ENCODE assay signal across 9 cellular contexts in the genomic region with DNA sequence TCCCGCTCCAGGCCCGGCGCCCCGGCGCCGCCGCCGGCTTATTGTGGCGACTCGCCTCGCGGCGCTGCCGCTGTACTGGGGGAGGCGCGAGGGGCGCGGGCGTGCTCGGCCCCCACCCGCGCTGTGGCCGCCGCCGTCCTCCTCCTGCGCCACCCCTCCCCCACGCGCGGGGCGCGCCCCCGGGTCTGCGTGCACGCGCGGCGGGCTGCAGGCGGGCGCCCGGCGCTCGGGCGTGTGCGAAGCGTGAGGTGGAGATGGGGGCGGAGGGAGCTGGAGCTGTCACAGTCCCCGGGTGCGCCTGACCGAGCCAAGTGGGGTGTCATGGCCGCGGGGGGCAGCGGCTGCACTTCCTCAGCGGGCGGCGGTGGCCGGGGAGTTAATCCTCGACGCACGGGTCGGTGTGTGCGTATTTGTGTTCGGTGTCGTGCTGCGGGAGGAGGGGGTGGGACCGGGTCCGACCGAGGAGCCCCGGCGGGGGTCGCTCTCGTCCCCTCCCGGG. TPM values are rescaled to one million over a fixed set of nuclear protein-coding genes. Genes with fewer than 3 reads are reported as not detected.
A peak's percentile ranks its signal among the peaks of the same experiment; 100 is the strongest.
DNase-seq lines count a peak whose midpoint lies in the region; ATAC-seq, FAIRE-seq and TF ChIP-seq lines count a peak whose summit lies in the region.
"Had no signal": no experiment of that assay in that cellular context is flagged by ENCODE, and none has a peak within 500 bp of the region (broad histone marks: within the 10 kb centered on the region; RNA-seq: fewer than 3 reads in every experiment).

No MANE protein-coding gene starts in this region.

- H3K4me1 ChIP-seq in spleen, result peaks cover 34 to 75% (median 62%) of the 10 kb centered on the region in 6 donors

- intact Hi-C loops in spleen (cut with DNase I; ENCODE audit: low total_unique reads), result loop anchor here (5.0 kb wide), 1 partner anchor 190 kb away; no protein-coding TSS in a partner anchor

- TF ChIP-seq CTCF in WERI-Rb-1 (IDR thresholded peaks at IDR 0.05; ENCODE audit: low read depth, low read length), result no peak
- TF ChIP-seq CTCF in bronchial epithelial cell (IDR thresholded peaks at IDR 0.05; ENCODE audit: insufficient read depth, low read length, severe bottlenecking), result no peak
- no peak for TF ChIP-seq CTCF in spleen (IDR thresholded peaks at IDR 0.05 in 8 of 11, conservative IDR thresholded peaks at IDR 0.05 in 3 of 11)

- peak; percentile 20 to 53 for DNase-seq in NCI-H187 (lab: John Stamatoyannopoulos, UW)
- DNase-seq in NCI-H187 treated with DMSO at 0.1 percent for 48 hours (lab: John Stamatoyannopoulos, UW), result no peak
- DNase-seq in NCI-H128 (lab: John Stamatoyannopoulos, UW; ENCODE audit: unreplicated experiment), result peak; percentile 45
- peak; percentile 88 for DNase-seq in WERI-Rb-1
- DNase-seq in bronchial epithelial cell (ENCODE audit: low read depth), result peak; percentile 34
- peak; percentile 68 for DNase-seq in iris pigment epithelial cell (ENCODE audit: low read depth)
- DNase-seq in spleen, result peak; percentile 97

- 0 to 1% (median 1%) methylated on average over 17 to 72 of the region's 72 CpGs for WGBS in spleen, 5 donors

- H3K36me3 ChIP-seq in WERI-Rb-1 (peaks cover 16% of the 10 kb centered on the region), bronchial epithelial cell (ENCODE audit: control insufficient read depth, insufficient read depth, low read length) (no peaks in the 10 kb centered on the region), spleen (peaks cover 0 to 6% (median 0%) of the 10 kb centered on the region in 6 donors)

- FAIRE-seq in bronchial epithelial cell (lab: Jason Lieb, UNC), result no peak
- FAIRE-seq: G401.6 had no signal

- peak overlapping the region; percentile 75 for H3K4me3 ChIP-seq in WERI-Rb-1 (ENCODE audit: low read depth, low read length)
- peak overlapping the region; percentile 94 for H3K4me3 ChIP-seq in bronchial epithelial cell (ENCODE audit: low read depth, low read length)
- peak overlapping the region; percentile 83 to 94 (median 88) for H3K4me3 ChIP-seq in spleen

- no peaks in the 10 kb centered on the region for H3K9me3 ChIP-seq in WERI-Rb-1 (ENCODE audit: severe bottlenecking)
- no peaks in the 10 kb centered on the region for H3K9me3 ChIP-seq in spleen

- ATAC-seq in HG02759 (IDR thresholded peaks at IDR 0.05; ENCODE audit: unreplicated experiment), result peak; percentile 62

- H3K27me3 ChIP-seq in WERI-Rb-1 (ENCODE audit: insufficient read depth, low read depth, severe bottlenecking) (no peaks in the 10 kb centered on the region), bronchial epithelial cell (ENCODE audit: control insufficient read depth, insufficient read depth, low read length) (no peaks in the 10 kb centered on the region), spleen (replicated peaks in 1 of 7) (no peaks in the 10 kb centered on the region)

- H3K27ac ChIP-seq in WERI-Rb-1 (peak overlapping the region; percentile 98), spleen (peak overlapping the region; percentile 91 to 98 (median 98))

- TF ChIP-seq POLR2A in spleen (IDR thresholded peaks at IDR 0.05), result no peak

RNA-seq across cellular contexts. Expression of a gene that starts 0.7 kb away (rescaled TPM):
- total RNA-seq in bronchial epithelial cell (29.5 and 34.4 TPM in 2 replicates), spleen (100 to 1,000 TPM in 1 of 7 donors, 10 to 100 TPM in 6; 43.1 to 105 (median 51.1) TPM)
- 1 to 10 TPM; 2.2 to 3.9 (median 2.4) TPM for polyA plus RNA-seq in spleen
